8 cellular contexts compared by ENCODE assay signal in genomic region chr3:10945683-10946287, GRCh38. TPM values are rescaled to one million over a fixed set of nuclear protein-coding genes. Genes with fewer than 3 reads are reported as not detected.
DNase-seq lines count a peak whose midpoint lies in the region; ATAC-seq and TF ChIP-seq lines count a peak whose summit lies in the region.

No MANE protein-coding gene starts in this region.

- no peak overlapping the region for H3K4me2 ChIP-seq in DND-41 (ENCODE audit: insufficient read depth, low read length)

- peak; percentile 89 for TF ChIP-seq CTCF in DND-41 (IDR thresholded peaks at IDR 0.05; ENCODE audit: borderline replicate concordance, extremely low read depth, low read length, poor library complexity, severe bottlenecking)
- TF ChIP-seq CTCF in HEK293 (tag by site-specific recombination; IDR thresholded peaks at IDR 0.05) = peak; percentile 77

- DNase-seq in DND-41 (peak; percentile 68), SJSA1 (ENCODE audit: low read depth in 1 of 2, low spot score in 2 of 2) (peak; percentile 30 to 57), amygdala (lab: John Stamatoyannopoulos, UW) (peak in 43 of 56 donors; percentile 17 to 88 (median 56)), left ventricle myocardium superior (peak; percentile 84), sciatic nerve (ENCODE audit: low spot score) (peak; percentile 78), HPDE6-E6E7 (ENCODE audit: extremely low spot score) (no peak), DMS153 treated with DMSO at 0.1 percent for 48 hours (lab: John Stamatoyannopoulos, UW; ENCODE audit: unreplicated experiment) (no peak)

- POLR2A ChIA-PET in HEK293 (lab: Yijun Ruan, JAX) = no interaction called here

- no peak overlapping the region for H3K9ac ChIP-seq in DND-41 (ENCODE audit: low read depth, low read length)

- no peaks in the 10 kb centered on the region for H4K20me1 ChIP-seq in DND-41 (ENCODE audit: insufficient read depth, low read length)

- no peaks in the 10 kb centered on the region for H3K36me3 ChIP-seq in DND-41 (ENCODE audit: insufficient read depth, low read length)
- H3K36me3 ChIP-seq in HEK293 (ENCODE audit: control insufficient read depth in 2 of 2, insufficient read depth in 1 of 2, low read length in 2 of 2) = no peaks in the 10 kb centered on the region
- no peaks in the 10 kb centered on the region for H3K36me3 ChIP-seq in SJSA1

- intact Hi-C loops in left ventricle myocardium superior (cut with micrococcal nuclease) (loop anchor here (5.0 kb wide), 1 partner anchor 112 kb away; no protein-coding TSS in a partner anchor), sciatic nerve (cut with DNase I) (loop anchor here (10.0 kb wide), 1 partner anchor 109 kb away; no protein-coding TSS in a partner anchor)

- no peaks in the 10 kb centered on the region for H3K9me3 ChIP-seq in DND-41 (ENCODE audit: insufficient read depth, low read length, severe bottlenecking)
- H3K9me3 ChIP-seq in HEK293 (ENCODE audit: control insufficient read depth, insufficient read depth, low read depth, low read length) = no peaks in the 10 kb centered on the region
- peaks cover 4% of the 10 kb centered on the region; the same call in 1 of the 2 replicates for H3K9me3 ChIP-seq in SJSA1 (replicated peaks)

- no peak overlapping the region for H2AFZ ChIP-seq in DND-41 (ENCODE audit: low read depth, low read length)

- H3K4me3 ChIP-seq in DND-41 (ENCODE audit: low read depth in 1 of 2, low read length in 2 of 2) (no peak overlapping the region), HEK293 (ENCODE audit: low read depth, low read length) (no peak overlapping the region), SJSA1 (no peak overlapping the region)

- H3K4me1 ChIP-seq in DND-41 (ENCODE audit: insufficient read depth, low read length) (no peaks in the 10 kb centered on the region), HEK293 (ENCODE audit: control insufficient read depth, insufficient read depth, low read length) (no peaks in the 10 kb centered on the region), SJSA1 (replicated peaks) (peaks cover 9% of the 10 kb centered on the region)

- no peak overlapping the region for H3K27ac ChIP-seq in DND-41 (ENCODE audit: low read length)
- no peak overlapping the region for H3K27ac ChIP-seq in HEK293 (ENCODE audit: extremely low read depth, low read depth, low read length)
- no peak overlapping the region for H3K27ac ChIP-seq in SJSA1

- no peaks in the 10 kb centered on the region for H3K79me2 ChIP-seq in DND-41 (ENCODE audit: insufficient read depth, low read length)

- no peaks in the 10 kb centered on the region for H3K27me3 ChIP-seq in DND-41 (ENCODE audit: insufficient read depth, low read length, poor library complexity)
- no peaks in the 10 kb centered on the region for H3K27me3 ChIP-seq in SJSA1 (replicated peaks)

- CTCF ChIA-PET in HEK293 (lab: Yijun Ruan, JAX) = interaction anchor here (0.5 to 11.2 kb wide), 35 partner anchors 8 to 1870 kb away, joined by 3 to 142 read pairs (median 4); partner anchors contain the start of gene GHRL

- ATAC-seq in DND-41 (ENCODE audit: insufficient read depth, low read depth) (peak; percentile 98), left ventricle myocardium superior (peak; percentile 87), sciatic nerve (peak; percentile 73)

TF ChIP-seq in HEK293, 187 proteins besides CTCF, POLR2A, EP300 and RAD21:
- TF ChIP-seq ZNF654 (tag by site-specific recombination; IDR thresholded peaks at IDR 0.05; ENCODE audit: low read depth) = peak; percentile 65
- no peak for TF ChIP-seq MZF1 (tag by site-specific recombination; IDR thresholded peaks at IDR 0.05; ENCODE audit: borderline replicate concordance)
- TF ChIP-seq ZNF768 (tag by site-specific recombination; IDR thresholded peaks at IDR 0.05) = peak; percentile 64
- no peak for TF ChIP-seq ZNF677 (tag by site-specific recombination; IDR thresholded peaks at IDR 0.05)
- TF ChIP-seq ZFP69B (tag by site-specific recombination; IDR thresholded peaks at IDR 0.05) = 0 out of 2 replicates have a peak, but pooled peaks have one; percentile 20
- TF ChIP-seq ZNF2 (tag by site-specific recombination; IDR thresholded peaks at IDR 0.05) = 0 out of 2 replicates have a peak, but pooled peaks have one; percentile 52

RNA-seq across cellular contexts. Expression of gene SLC6A1, which starts 46.8 kb away (rescaled TPM):
- total RNA-seq in SJSA1 (2014; rRNA removed; shearing (Covaris generic)) = not detected in 2 replicates
- total RNA-seq in left ventricle myocardium superior = 0.62 TPM
- 10.9 TPM for total RNA-seq in sciatic nerve

Comparison
In these comparisons a context has a peak if more than half of its experiments do, and no peak if none do; other contexts are left out.
1. DNase-seq: peak in DND-41 (single experiment), SJSA1 (2 of 2), amygdala (43 of 56), left ventricle myocardium superior (single experiment) and sciatic nerve (single experiment); none in HPDE6-E6E7 (single experiment) and DMS153 treated with DMSO at 0.1 percent for 48 hours (single experiment).
2. Peak in every context shown above with its lines, with median percentiles within 50 percentile points of each other: ATAC-seq.